2 cellular contexts compared by ENCODE assay signal in genomic region chr12:131551675-131552074, GRCh38.
TF ChIP-seq lines count a peak whose summit lies in the region.

No MANE protein-coding gene starts in this region.

TF ChIP-seq in K562, 482 proteins besides CTCF, POLR2A, EP300 and RAD21 (continues in another document):
- peak; percentile 86 for TF ChIP-seq PYGO2 (tag; IDR thresholded peaks at IDR 0.05)
- peak; percentile 45; the same call in 1 of the 2 replicates for TF ChIP-seq OTX1 (CRISPR knock-in tag; IDR thresholded peaks at IDR 0.05)
- no peak for TF ChIP-seq JUND (IDR thresholded peaks at IDR 0.05; ENCODE audit: borderline replicate concordance, low read depth, low read length)
- TF ChIP-seq JUND (tag; IDR thresholded peaks at IDR 0.05; ENCODE audit: borderline replicate concordance, low read depth, low read length) = no peak
- no peak for TF ChIP-seq ZSCAN29 (IDR thresholded peaks at IDR 0.05)
- 0 out of 4 replicates have a peak, but pooled peaks of 1 of the 2 experiments have one; percentile 36 for TF ChIP-seq TEAD1 (CRISPR knock-in tag; IDR thresholded peaks at IDR 0.05)
- no peak for TF ChIP-seq HSF4 (CRISPR knock-in tag; IDR thresholded peaks at IDR 0.05; ENCODE audit: borderline replicate concordance)
- TF ChIP-seq TFAM (CRISPR knock-in tag; conservative IDR thresholded peaks at IDR 0.05) = no peak
- no peak for TF ChIP-seq ZNF253 (CRISPR knock-in tag; conservative IDR thresholded peaks at IDR 0.05)
- 0 out of 2 replicates have a peak, but pooled peaks have one; percentile 48 for TF ChIP-seq HOMEZ (CRISPR knock-in tag; IDR thresholded peaks at IDR 0.05)
- no peak for TF ChIP-seq STAT6 (CRISPR knock-in tag; IDR thresholded peaks at IDR 0.05)
- TF ChIP-seq PTRF (tag; IDR thresholded peaks at IDR 0.05) = peak; percentile 75; the same call in 1 of the 2 replicates
- no peak for TF ChIP-seq TSHZ1 (CRISPR knock-in tag; IDR thresholded peaks at IDR 0.05)
- TF ChIP-seq ZNF449 (CRISPR knock-in tag; IDR thresholded peaks at IDR 0.05) = peak; percentile 88
- TF ChIP-seq ZNF668 (CRISPR knock-in tag; IDR thresholded peaks at IDR 0.05) = peak; percentile 79; the same call in 1 of the 2 replicates
- no peak for TF ChIP-seq NR4A1 (CRISPR knock-in tag; IDR thresholded peaks at IDR 0.05)
- peak; percentile 83 for TF ChIP-seq NR4A1 (tag; IDR thresholded peaks at IDR 0.05)
- TF ChIP-seq CREB3 (tag; conservative IDR thresholded peaks at IDR 0.05; ENCODE audit: low read depth) = peak; percentile 91
- no peak for TF ChIP-seq CBX2 (IDR thresholded peaks at IDR 0.05; ENCODE audit: insufficient read depth, low read length, poor library complexity, severe bottlenecking)
- no peak for TF ChIP-seq RBM15 (IDR thresholded peaks at IDR 0.05; ENCODE audit: insufficient read depth, low read length)
- no peak for TF ChIP-seq NCOA4 (IDR thresholded peaks at IDR 0.05; ENCODE audit: partially characterized antibody)

TF ChIP-seq in H1, 55 proteins besides CTCF, POLR2A, EP300 and RAD21:
- TF ChIP-seq SRF (IDR thresholded peaks at IDR 0.05; ENCODE audit: low read depth, low read length) = no peak
- no peak for TF ChIP-seq SIN3A (conservative IDR thresholded peaks at IDR 0.05 in 1 of 2, IDR thresholded peaks at IDR 0.05 in 1 of 2; ENCODE audit: low read depth in 1 of 2, low read length in 2 of 2)
- TF ChIP-seq FOSL1 (IDR thresholded peaks at IDR 0.05; ENCODE audit: insufficient read depth, low read depth, low read length) = no peak
- no peak for TF ChIP-seq SP2 (IDR thresholded peaks at IDR 0.05; ENCODE audit: low read length)
- TF ChIP-seq POU5F1 (IDR thresholded peaks at IDR 0.05; ENCODE audit: low read depth, low read length) = no peak
- TF ChIP-seq, protein P1, sequence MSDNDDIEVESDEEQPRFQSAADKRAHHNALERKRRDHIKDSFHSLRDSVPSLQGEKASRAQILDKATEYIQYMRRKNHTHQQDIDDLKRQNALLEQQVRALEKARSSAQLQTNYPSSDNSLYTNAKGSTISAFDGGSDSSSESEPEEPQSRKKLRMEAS (IDR thresholded peaks at IDR 0.05) = no peak
- TF ChIP-seq ATF2 (IDR thresholded peaks at IDR 0.05; ENCODE audit: low read length) = no peak
- TF ChIP-seq CHD1 (IDR thresholded peaks at IDR 0.05; ENCODE audit: low read depth, low read length) = no peak
- no peak for TF ChIP-seq HDAC6 (IDR thresholded peaks at IDR 0.05; ENCODE audit: low read depth, low read length)
- TF ChIP-seq SP1 (IDR thresholded peaks at IDR 0.05; ENCODE audit: low read depth, low read length) = no peak
- TF ChIP-seq KDM5A (IDR thresholded peaks at IDR 0.05; ENCODE audit: low read length) = no peak
- TF ChIP-seq POLR2AphosphoS5 (IDR thresholded peaks at IDR 0.05; ENCODE audit: low read depth, low read length) = no peak
- TF ChIP-seq YY1 (IDR thresholded peaks at IDR 0.05; ENCODE audit: low read depth, low read length) = no peak
- TF ChIP-seq RNF2 (IDR thresholded peaks at IDR 0.05; ENCODE audit: borderline replicate concordance, low read depth, low read length, missing control alignments, poor library complexity, severe bottlenecking) = no peak
- no peak for TF ChIP-seq KDM4A (IDR thresholded peaks at IDR 0.05; ENCODE audit: low read depth, low read length, severe bottlenecking)
